8 cellular contexts compared by ENCODE assay signal in genomic region chr4:140427104-140427918, GRCh38. TPM values are rescaled to one million over a fixed set of nuclear protein-coding genes. Genes with fewer than 3 reads are reported as not detected.
DNase-seq lines count a peak whose midpoint lies in the region; ATAC-seq and TF ChIP-seq lines count a peak whose summit lies in the region.

A gene with protein sequence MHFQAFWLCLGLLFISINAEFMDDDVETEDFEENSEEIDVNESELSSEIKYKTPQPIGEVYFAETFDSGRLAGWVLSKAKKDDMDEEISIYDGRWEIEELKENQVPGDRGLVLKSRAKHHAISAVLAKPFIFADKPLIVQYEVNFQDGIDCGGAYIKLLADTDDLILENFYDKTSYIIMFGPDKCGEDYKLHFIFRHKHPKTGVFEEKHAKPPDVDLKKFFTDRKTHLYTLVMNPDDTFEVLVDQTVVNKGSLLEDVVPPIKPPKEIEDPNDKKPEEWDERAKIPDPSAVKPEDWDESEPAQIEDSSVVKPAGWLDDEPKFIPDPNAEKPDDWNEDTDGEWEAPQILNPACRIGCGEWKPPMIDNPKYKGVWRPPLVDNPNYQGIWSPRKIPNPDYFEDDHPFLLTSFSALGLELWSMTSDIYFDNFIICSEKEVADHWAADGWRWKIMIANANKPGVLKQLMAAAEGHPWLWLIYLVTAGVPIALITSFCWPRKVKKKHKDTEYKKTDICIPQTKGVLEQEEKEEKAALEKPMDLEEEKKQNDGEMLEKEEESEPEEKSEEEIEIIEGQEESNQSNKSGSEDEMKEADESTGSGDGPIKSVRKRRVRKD (minus strand): TSS chr4:140427648. CDS start chr4:140413078, 14,570 bp downstream.

- H3K4me3 ChIP-seq in AG09309 (ENCODE audit: control insufficient read depth, low read depth, low read length) = peak within 1 kb of the TSS; percentile 41
- peak within 1 kb of the TSS; percentile 86 for H3K4me3 ChIP-seq in ectodermal cell (ENCODE audit: insufficient read depth, low read depth, low read length)
- H3K4me3 ChIP-seq in lower lobe of right lung = peak within 1 kb of the TSS; percentile 65

- peak within 1 kb of the TSS; percentile 70 for H3K4me3 Mint-ChIP-seq in activated CD4-positive, alpha-beta T cell treated with anti-CD3 and anti-CD28 coated beads, Interleukin-2, amount 10 ng/mL, durations not matched to agents 24 days and 14 days

- no peaks in the 10 kb centered on the region for H3K9me3 Mint-ChIP-seq in activated CD4-positive, alpha-beta T cell treated with anti-CD3 and anti-CD28 coated beads, Interleukin-2, amount 10 ng/mL, durations not matched to agents 24 days and 14 days

- H3K36me3 ChIP-seq in ectodermal cell (ENCODE audit: control insufficient read depth, insufficient read depth, low read length) = no peaks in the 10 kb centered on the region
- H3K36me3 ChIP-seq in lower lobe of right lung = no peaks in the 10 kb centered on the region

- no peak within 1 kb of the TSS for H3K27ac Mint-ChIP-seq in activated CD4-positive, alpha-beta T cell treated with anti-CD3 and anti-CD28 coated beads, Interleukin-2, amount 10 ng/mL, durations not matched to agents 24 days and 14 days

- no peak for DNase-seq in AG09309 (ENCODE audit: low read depth)
- DNase-seq in NCI-H2227 treated with DMSO at 0.1 percent for 48 hours (lab: John Stamatoyannopoulos, UW) = peak; percentile 85
- peak; percentile 82 for DNase-seq in activated CD4-positive, alpha-beta T cell treated with anti-CD3 and anti-CD28 coated beads, Interleukin-2, amount 10 ng/mL, durations not matched to agents 24 days and 14 days
- DNase-seq in lower lobe of right lung = peak; percentile 73
- peak; percentile 28 to 37 for DNase-seq in stimulated activated CD4-positive, alpha-beta T cell treated with anti-CD3 and anti-CD28 coated beads, Interleukin-4, amount 100 ng/mL, for 48 hours (ENCODE audit: low read depth in 2 of 2)

- H3K27ac ChIP-seq in ectodermal cell (ENCODE audit: insufficient read depth, low read depth, low read length, poor library complexity, severe bottlenecking) = peak within 1 kb of the TSS; percentile 62
- H3K27ac ChIP-seq in lower lobe of right lung = no peak within 1 kb of the TSS

- no peaks in the 10 kb centered on the region for H3K36me3 Mint-ChIP-seq in activated CD4-positive, alpha-beta T cell treated with anti-CD3 and anti-CD28 coated beads, Interleukin-2, amount 10 ng/mL, durations not matched to agents 24 days and 14 days (ENCODE audit: low read depth)

- intact Hi-C loops in activated CD4-positive, alpha-beta T cell treated with anti-CD3 and anti-CD28 coated beads, Interleukin-2, amount 10 ng/mL, durations not matched to agents 24 days and 14 days (cut with micrococcal nuclease) = no loop called here
- intact Hi-C loops in lower lobe of right lung (cut with DNase I) = no loop called here

- peak; percentile 15 for TF ChIP-seq CTCF in AG09309 (IDR thresholded peaks at IDR 0.05; ENCODE audit: control insufficient read depth, insufficient read depth, low read depth, low read length, missing control alignments)
- peak; percentile 46 for TF ChIP-seq CTCF in lower lobe of right lung (IDR thresholded peaks at IDR 0.05)

- H3K4me1 ChIP-seq in ectodermal cell (ENCODE audit: control insufficient read depth, insufficient read depth, low read length) (no peaks in the 10 kb centered on the region), lower lobe of right lung (peaks cover 15% of the 10 kb centered on the region)

- 1% methylated on average over 73 of the region's 73 CpGs for WGBS in ectodermal cell, 2 experiments

- peaks cover 4% of the 10 kb centered on the region for H3K4me1 Mint-ChIP-seq in activated CD4-positive, alpha-beta T cell treated with anti-CD3 and anti-CD28 coated beads, Interleukin-2, amount 10 ng/mL, durations not matched to agents 24 days and 14 days

- ATAC-seq in GM18909 (IDR thresholded peaks at IDR 0.05; ENCODE audit: poor library complexity, unreplicated experiment) (peak; percentile 91), HG03139 (IDR thresholded peaks at IDR 0.05; ENCODE audit: unreplicated experiment) (peak; percentile 76), lower lobe of right lung (peak; percentile 89 to 96)

- H3K9me3 ChIP-seq in ectodermal cell (ENCODE audit: control insufficient read depth, low read length) = no peaks in the 10 kb centered on the region
- no peaks in the 10 kb centered on the region for H3K9me3 ChIP-seq in lower lobe of right lung

- H3K27me3 ChIP-seq in ectodermal cell (ENCODE audit: control insufficient read depth, insufficient read depth, low read length, poor library complexity, severe bottlenecking) (no peaks in the 10 kb centered on the region), lower lobe of right lung (ENCODE audit: low read depth) (peaks cover 11% of the 10 kb centered on the region)

- H3K27me3 Mint-ChIP-seq in activated CD4-positive, alpha-beta T cell treated with anti-CD3 and anti-CD28 coated beads, Interleukin-2, amount 10 ng/mL, durations not matched to agents 24 days and 14 days = peaks cover 57% of the 10 kb centered on the region

RNA-seq across cellular contexts. Expression of the gene that starts here (rescaled TPM):
- total RNA-seq in activated CD4-positive, alpha-beta T cell treated with anti-CD3 and anti-CD28 coated beads, Interleukin-2, amount 10 ng/mL, durations not matched to agents 24 days and 14 days = not detected in 2 replicates
- 21.2 TPM for polyA plus RNA-seq in ectodermal cell (2013, experiment 1 of 4)
- 26.4 TPM for polyA plus RNA-seq in ectodermal cell (2013, experiment 2 of 4)
- 22.3 TPM for polyA plus RNA-seq in ectodermal cell (2013, experiment 3 of 4)
- 22.8 TPM for polyA plus RNA-seq in ectodermal cell (2013, experiment 4 of 4)
- 1.1 TPM for total RNA-seq in lower lobe of right lung

Comparison
In these comparisons a context has a peak if more than half of its experiments do, and no peak if none do; other contexts are left out.
1. Peak in DNase-seq in activated CD4-positive, alpha-beta T cell treated with anti-CD3 and anti-CD28 coated beads, Interleukin-2, amount 10 ng/mL, durations not matched to agents 24 days and 14 days; RNA of the gene not detected or under 1 TPM.